Comparison of ENCODE assay signal across 9 cellular contexts in genomic region chr6:122401104-122401503, GRCh38. TPM values are rescaled to one million over a fixed set of nuclear protein-coding genes. Genes with fewer than 3 reads are reported as not detected.
A peak's percentile ranks its signal among the peaks of the same experiment; 100 is the strongest.
DNase-seq lines count a peak whose midpoint lies in the region; ATAC-seq and TF ChIP-seq lines count a peak whose summit lies in the region.
"Had no signal": no experiment of that assay in that cellular context is flagged by ENCODE, and none has a peak within 500 bp of the region (broad histone marks: within the 10 kb centered on the region; RNA-seq: fewer than 3 reads in every experiment).

No MANE protein-coding gene starts in this region.

- peak overlapping the region; percentile 99 for H3K4me3 Mint-ChIP-seq in activated CD4-positive, alpha-beta T cell treated with anti-CD3 and anti-CD28 coated beads, Interleukin-2, amount 10 ng/mL, durations not matched to agents 24 days and 14 days

- no peak overlapping the region for H3K27ac Mint-ChIP-seq in activated CD4-positive, alpha-beta T cell treated with anti-CD3 and anti-CD28 coated beads, Interleukin-2, amount 10 ng/mL, durations not matched to agents 24 days and 14 days

- no peaks in the 10 kb centered on the region for H3K9me3 Mint-ChIP-seq in activated CD4-positive, alpha-beta T cell treated with anti-CD3 and anti-CD28 coated beads, Interleukin-2, amount 10 ng/mL, durations not matched to agents 24 days and 14 days

- H3K27ac ChIP-seq in RWPE2 (ENCODE audit: poor library complexity, severe bottlenecking) = no peak overlapping the region

- H3K36me3 ChIP-seq in RWPE2 (ENCODE audit: low read depth) = peaks cover 2% of the 10 kb centered on the region; the same call in 1 of the 2 replicates

- TF ChIP-seq CTCF in RWPE2 (IDR thresholded peaks at IDR 0.05; ENCODE audit: poor library complexity, severe bottlenecking) (no peak), epithelial cell of esophagus (IDR thresholded peaks at IDR 0.05; ENCODE audit: insufficient read depth, low read depth, low read length, missing control alignments) (no peak)

- H3K9me3 ChIP-seq in RWPE2 (ENCODE audit: severe bottlenecking) = no peaks in the 10 kb centered on the region

- no peak for DNase-seq in activated CD4-positive, alpha-beta T cell treated with anti-CD3 and anti-CD28 coated beads, Interleukin-2, amount 10 ng/mL, durations not matched to agents 24 days and 14 days
- DNase-seq in activated CD4-positive, alpha-beta T cell treated with anti-CD3 and anti-CD28 coated beads, Interleukin-2, amount 50 U/mL, for 4 hours = no peak
- DNase-seq in RWPE2 (ENCODE audit: low spot score) (no peak), epithelial cell of esophagus (ENCODE audit: low read depth) (no peak), skeletal muscle cell (ENCODE audit: low read depth) (no peak), NCI-H1694 (lab: John Stamatoyannopoulos, UW) (no peak)
- no peak for DNase-seq in stimulated activated CD4-positive, alpha-beta T cell treated with anti-CD3 and anti-CD28 coated beads, Interleukin-1b, Interleukin-23, amount 100 ng/mL, for 48 hours
- DNase-seq: stimulated activated naive CD4-positive, alpha-beta T cell had no signal

- H3K4me3 ChIP-seq in RWPE2 (ENCODE audit: severe bottlenecking) (peak overlapping the region; percentile 99), epithelial cell of esophagus (ENCODE audit: low read length) (peak overlapping the region; percentile 0), skeletal muscle cell (ENCODE audit: low read depth, low read length) (peak overlapping the region; percentile 99)

- intact Hi-C loops in activated CD4-positive, alpha-beta T cell treated with anti-CD3 and anti-CD28 coated beads, Interleukin-2, amount 10 ng/mL, durations not matched to agents 24 days and 14 days (cut with micrococcal nuclease) = no loop called here

- H3K27me3 Mint-ChIP-seq in activated CD4-positive, alpha-beta T cell treated with anti-CD3 and anti-CD28 coated beads, Interleukin-2, amount 10 ng/mL, durations not matched to agents 24 days and 14 days = no peaks in the 10 kb centered on the region

- H3K27me3 ChIP-seq in RWPE2 (ENCODE audit: insufficient read depth, poor library complexity, severe bottlenecking) = no peaks in the 10 kb centered on the region

- ATAC-seq in RWPE2 (ENCODE audit: low read depth) (no peak), HG03469 (IDR thresholded peaks at IDR 0.05; ENCODE audit: unreplicated experiment) (no peak)

- H3K36me3 Mint-ChIP-seq in activated CD4-positive, alpha-beta T cell treated with anti-CD3 and anti-CD28 coated beads, Interleukin-2, amount 10 ng/mL, durations not matched to agents 24 days and 14 days (ENCODE audit: low read depth) = peaks cover 12% of the 10 kb centered on the region

- peaks cover 16% of the 10 kb centered on the region for H3K4me1 ChIP-seq in RWPE2 (ENCODE audit: insufficient read depth, poor library complexity, severe bottlenecking)

- H3K4me1 Mint-ChIP-seq in activated CD4-positive, alpha-beta T cell treated with anti-CD3 and anti-CD28 coated beads, Interleukin-2, amount 10 ng/mL, durations not matched to agents 24 days and 14 days = peaks cover 32% of the 10 kb centered on the region

RNA-seq across cellular contexts. Expression of gene HSF2, which starts 1.7 kb away (rescaled TPM):
- total RNA-seq in activated CD4-positive, alpha-beta T cell treated with anti-CD3 and anti-CD28 coated beads, Interleukin-2, amount 10 ng/mL, durations not matched to agents 24 days and 14 days = 15.3 and 16.1 TPM in 2 replicates

Comparison
In these comparisons a context has a peak if more than half of its experiments do, and no peak if none do; other contexts are left out.
1. H3K4me3 ChIP-seq: peak in every context shown above with its lines; median percentile 99 in RWPE2; 99 in skeletal muscle cell; 0 in epithelial cell of esophagus.